ENCODE assay signal across 9 cellular contexts in the genomic region with DNA sequence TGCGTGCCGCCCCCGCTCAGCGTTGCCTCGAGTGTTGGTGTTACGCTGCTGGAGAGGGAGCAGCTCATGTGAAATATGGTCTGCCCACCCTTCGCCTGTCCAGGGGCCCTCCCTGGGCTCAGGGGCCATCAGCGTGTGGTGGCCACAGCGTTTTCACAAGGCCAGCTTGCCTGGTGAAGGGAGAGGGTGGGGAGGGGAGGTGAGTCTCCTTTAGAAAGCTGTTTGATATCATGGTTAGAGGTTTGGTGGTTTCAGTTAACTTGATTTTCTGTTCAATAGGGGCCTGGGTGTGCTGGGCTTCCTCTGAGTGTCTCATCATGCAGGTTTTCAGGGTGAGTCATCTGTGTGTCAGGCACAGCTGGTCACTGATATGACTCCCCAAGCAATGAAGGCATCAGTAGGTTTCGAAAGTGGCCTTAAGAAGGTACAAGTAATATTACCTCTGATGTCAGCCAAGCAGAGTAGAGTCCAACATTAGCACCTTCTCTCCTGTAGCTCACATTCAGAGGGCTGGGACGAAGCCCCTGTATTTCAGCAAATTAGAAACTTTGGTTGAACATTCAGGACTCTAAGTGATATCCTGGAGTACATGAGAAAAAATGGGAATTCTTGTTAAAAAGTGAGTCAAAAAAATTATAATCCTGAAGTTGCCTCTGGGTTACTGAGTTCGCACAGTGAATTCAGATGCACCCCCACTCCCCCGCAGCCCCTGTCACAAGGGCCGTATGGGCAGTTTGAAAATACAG.
DNase-seq lines count a peak whose midpoint lies in the region; ATAC-seq and TF ChIP-seq lines count a peak whose summit lies in the region.
"Had no signal": no experiment of that assay in that cellular context is flagged by ENCODE, and none has a peak within 500 bp of the region (broad histone marks: within the 10 kb centered on the region; RNA-seq: fewer than 3 reads in every experiment).

No MANE protein-coding gene starts in this region.

- peaks cover 18% of the 10 kb centered on the region for H3K36me3 Mint-ChIP-seq in activated naive CD8-positive, alpha-beta T cell treated with anti-CD3 and anti-CD28 coated beads, Interleukin-2, amount 10 ng/mL, durations not matched to agents 7 days and 5 days

- ATAC-seq in activated naive CD8-positive, alpha-beta T cell treated with anti-CD3 and anti-CD28 coated beads, Interleukin-2, amount 10 ng/mL, durations not matched to agents 7 days and 5 days (ENCODE audit: low read depth): peak; percentile 70
- ATAC-seq in left lung (peak; percentile 65), HG02588 (IDR thresholded peaks at IDR 0.05; ENCODE audit: unreplicated experiment) (no peak), GM21390 (IDR thresholded peaks at IDR 0.05; ENCODE audit: unreplicated experiment) (no peak), GM21786 (IDR thresholded peaks at IDR 0.05; ENCODE audit: unreplicated experiment) (no peak)

- peaks cover 24% of the 10 kb centered on the region for H3K4me1 Mint-ChIP-seq in activated naive CD8-positive, alpha-beta T cell treated with anti-CD3 and anti-CD28 coated beads, Interleukin-2, amount 10 ng/mL, durations not matched to agents 7 days and 5 days

- POLR2A ChIA-PET in activated naive CD8-positive, alpha-beta T cell treated with anti-CD3 and anti-CD28 coated beads, Interleukin-2, amount 10 ng/mL, durations not matched to agents 7 days and 5 days (lab: Charles Lee): no interaction called here

- H3K4me1 ChIP-seq in left lung: peaks cover 0 to 34% of the 10 kb centered on the region in 2 donors

- no peaks in the 10 kb centered on the region for H3K27me3 Mint-ChIP-seq in activated naive CD8-positive, alpha-beta T cell treated with anti-CD3 and anti-CD28 coated beads, Interleukin-2, amount 10 ng/mL, durations not matched to agents 7 days and 5 days

- peak overlapping the region in 1 of 2 donors; percentile 40 for H3K27ac ChIP-seq in left lung

- DNase-seq in ELR (ENCODE audit: low read depth): peak; percentile 96
- peak; percentile 71 for DNase-seq in HS-27A (ENCODE audit: low read depth)
- no peak for DNase-seq in activated naive CD8-positive, alpha-beta T cell treated with anti-CD3 and anti-CD28 coated beads, Interleukin-2, amount 10 ng/mL, durations not matched to agents 7 days and 5 days
- no peak for DNase-seq in left lung
- no peak for DNase-seq in NCI-H524 (lab: John Stamatoyannopoulos, UW)

- H3K27me3 ChIP-seq in left lung: no peaks in the 10 kb centered on the region

- intact Hi-C loops in left lung (cut with DNase I): no loop called here

- H3K4me3 Mint-ChIP-seq in activated naive CD8-positive, alpha-beta T cell treated with anti-CD3 and anti-CD28 coated beads, Interleukin-2, amount 10 ng/mL, durations not matched to agents 7 days and 5 days: no peak overlapping the region

- no peak overlapping the region for H3K4me3 ChIP-seq in left lung
- H3K4me3 ChIP-seq: skin epidermis had no signal

- no peak overlapping the region for H3K27ac Mint-ChIP-seq in activated naive CD8-positive, alpha-beta T cell treated with anti-CD3 and anti-CD28 coated beads, Interleukin-2, amount 10 ng/mL, durations not matched to agents 7 days and 5 days

- H3K36me3 ChIP-seq in left lung: no peaks in the 10 kb centered on the region

- no peak for TF ChIP-seq CTCF in left lung (IDR thresholded peaks at IDR 0.05)

- H3K9me3 ChIP-seq in left lung: no peaks in the 10 kb centered on the region

- no peaks in the 10 kb centered on the region for H3K9me3 Mint-ChIP-seq in activated naive CD8-positive, alpha-beta T cell treated with anti-CD3 and anti-CD28 coated beads, Interleukin-2, amount 10 ng/mL, durations not matched to agents 7 days and 5 days

Comparison
In these comparisons a context has a peak if more than half of its experiments do, and no peak if none do; other contexts are left out.
1. DNase-seq: peak in ELR (single experiment) and HS-27A (single experiment); none in activated naive CD8-positive, alpha-beta T cell treated with anti-CD3 and anti-CD28 coated beads, Interleukin-2, amount 10 ng/mL, durations not matched to agents 7 days and 5 days (single experiment), left lung (0 of 2) and NCI-H524 (0 of 2).
2. ATAC-seq: peak in activated naive CD8-positive, alpha-beta T cell treated with anti-CD3 and anti-CD28 coated beads, Interleukin-2, amount 10 ng/mL, durations not matched to agents 7 days and 5 days (single experiment) and left lung (single experiment); none in HG02588 (single experiment), GM21390 (single experiment) and GM21786 (single experiment).